15 cellular contexts compared by ENCODE assay signal in genomic region chr9:112945620-112946208, GRCh38. TPM values are rescaled to one million over a fixed set of nuclear protein-coding genes. Genes with fewer than 3 reads are reported as not detected.
A peak's percentile ranks its signal among the peaks of the same experiment; 100 is the strongest.
DNase-seq lines count a peak whose midpoint lies in the region; ATAC-seq, FAIRE-seq and TF ChIP-seq lines count a peak whose summit lies in the region.
"Had no signal": no experiment of that assay in that cellular context is flagged by ENCODE, and none has a peak within 500 bp of the region (broad histone marks: within the 10 kb centered on the region; RNA-seq: fewer than 3 reads in every experiment).

No MANE protein-coding gene starts in this region.

- H3K4me2 ChIP-seq in Karpas-422 (ENCODE audit: low read depth, low read length, poor library complexity, severe bottlenecking) = no peak overlapping the region
- H3K4me2 ChIP-seq in K562 (ENCODE audit: insufficient read depth, low read length) = no peak overlapping the region

- POLR2A ChIA-PET in K562 (lab: Yijun Ruan, JAX) = no interaction called here

- BruUV-seq in K562 (replicated peaks; lab: Mats Ljungman, UMichigan) = no TSS peak

- FAIRE-seq in K562 (lab: Jason Lieb, UNC) = no peak

- in situ Hi-C loops in K562 (cut with MboI) (no loop called here), gastrocnemius medialis (cut with MboI; ENCODE audit: low sequenced_read_pairs in 4 of 4) (no loop called here)

- DNase-seq in activated CD4-positive, alpha-beta T cell treated with anti-CD3 and anti-CD28 coated beads for 48 hours = peak; percentile 40
- no peak for DNase-seq in activated CD4-positive, alpha-beta T cell treated with anti-CD3 and anti-CD28 coated beads for 4 hours
- DNase-seq in Karpas-422 (peak; percentile 74), K562 (ENCODE audit: extremely low read depth in 1 of 4, low spot score in 3 of 4) (peak; percentile 11 to 21 (median 16)), progenitor cell of endocrine pancreas (ENCODE audit: low spot score, unreplicated experiment) (peak; percentile 37), gastrocnemius medialis (no peak), NCI-H1694 (lab: John Stamatoyannopoulos, UW) (no peak), glomerular visceral epithelial cell (ENCODE audit: extremely low spot score) (no peak)
- DNase-seq: left cardiac atrium, nucleus accumbens had no signal

- TF ChIP-seq RAD21 in K562 (CRISPR knock-in tag; conservative IDR thresholded peaks at IDR 0.05 in 1 of 2, IDR thresholded peaks at IDR 0.05 in 1 of 2) = no peak

- no peaks in the 10 kb centered on the region for H3K9me3 ChIP-seq in Karpas-422 (ENCODE audit: low read length)
- no peaks in the 10 kb centered on the region for H3K9me3 ChIP-seq in K562 (replicated peaks; ENCODE audit: control insufficient read depth, insufficient read depth, low read depth, low read length)
- no peaks in the 10 kb centered on the region for H3K9me3 ChIP-seq in gastrocnemius medialis

- no peaks in the 10 kb centered on the region for H3K9me1 ChIP-seq in K562 (ENCODE audit: control insufficient read depth, insufficient read depth, low read length)

- H3K27ac Mint-ChIP-seq in progenitor cell of endocrine pancreas = no peak overlapping the region
- H3K27ac Mint-ChIP-seq: stimulated activated naive CD8-positive, alpha-beta T cell treated with anti-CD3 and anti-CD28 coated beads, Interleukin-15, Interleukin-2, amounts not matched to agents 100 ng/mL and 50 ng/mL, for 24 hours had no signal

- peak; percentile 93 for ATAC-seq in K562
- no peak for ATAC-seq in gastrocnemius medialis
- ATAC-seq: left cardiac atrium had no signal

- H3K36me3 ChIP-seq in Karpas-422 (ENCODE audit: insufficient read depth, low read length) (no peaks in the 10 kb centered on the region), K562 (ENCODE audit: control insufficient read depth, insufficient read depth, low read length) (no peaks in the 10 kb centered on the region), gastrocnemius medialis (no peaks in the 10 kb centered on the region)

- H3K9me2 ChIP-seq in Karpas-422 (replicated peaks; ENCODE audit: insufficient read depth, low read length) = no peaks in the 10 kb centered on the region

- no peak overlapping the region for H3K4me3 Mint-ChIP-seq in progenitor cell of endocrine pancreas (ENCODE audit: low read depth)
- H3K4me3 Mint-ChIP-seq: central memory CD8-positive, alpha-beta T cell; stimulated activated naive CD8-positive, alpha-beta T cell treated with anti-CD3 and anti-CD28 coated beads, Interleukin-15, Interleukin-2, amounts not matched to agents 100 ng/mL and 50 ng/mL, for 24 hours had no signal

- peaks cover 17% of the 10 kb centered on the region for H3K27me3 Mint-ChIP-seq in progenitor cell of endocrine pancreas

- WGBS in K562 (ENCODE audit: insufficient coverage, low coverage, missing lambda C conversion rate) = 2% methylated on average over 19 of the region's 25 CpGs

- intact Hi-C loops in K562 (cut with micrococcal nuclease) = no loop called here
- intact Hi-C loops in gastrocnemius medialis (cut with DNase I; ENCODE audit: low total_unique reads) = no loop called here

- peaks cover 6% of the 10 kb centered on the region for H3K9me3 Mint-ChIP-seq in progenitor cell of endocrine pancreas (ENCODE audit: low read depth)

- H3K4me3 ChIP-seq in Karpas-422 (ENCODE audit: low read length) = no peak overlapping the region
- H3K4me3 ChIP-seq in K562 = no peak overlapping the region
- H3K4me3 ChIP-seq in gastrocnemius medialis = no peak overlapping the region

- H3K27ac ChIP-seq in Karpas-422 (ENCODE audit: low read length) (no peak overlapping the region), K562 (ENCODE audit: extremely low read depth, low read depth, low read length) (no peak overlapping the region), gastrocnemius medialis (no peak overlapping the region)

- H3K27me3 ChIP-seq in Karpas-422 (ENCODE audit: low read length) (no peaks in the 10 kb centered on the region), K562 (ENCODE audit: control insufficient read depth in 2 of 2, insufficient read depth in 2 of 2, low read length in 2 of 2) (peaks cover 0 to 3% of the 10 kb centered on the region in 2 experiments; a peak in 2 of 5 replicates), gastrocnemius medialis (no peaks in the 10 kb centered on the region)

- H2AFZ ChIP-seq in Karpas-422 (ENCODE audit: low read length) (no peak overlapping the region), K562 (ENCODE audit: low read depth, low read length) (no peak overlapping the region)

- H4K20me1 ChIP-seq in Karpas-422 (ENCODE audit: insufficient read depth, low read depth, low read length) (no peaks in the 10 kb centered on the region), K562 (replicated peaks; ENCODE audit: control insufficient read depth, insufficient read depth, low read length) (no peaks in the 10 kb centered on the region)

- H3K9ac ChIP-seq in Karpas-422 (ENCODE audit: low read length) (no peak overlapping the region), K562 (ENCODE audit: insufficient read depth in 1 of 2, low read depth in 2 of 2, low read length in 2 of 2) (no peak overlapping the region)

- no peaks in the 10 kb centered on the region for H3K36me3 Mint-ChIP-seq in progenitor cell of endocrine pancreas (ENCODE audit: insufficient read depth)

- no peak for TF ChIP-seq POLR2A in K562 (conservative IDR thresholded peaks at IDR 0.05)
- TF ChIP-seq POLR2A in gastrocnemius medialis (IDR thresholded peaks at IDR 0.05) = no peak

- TF ChIP-seq CTCF in K562 (IDR thresholded peaks at IDR 0.05 in 2 of 3, conservative IDR thresholded peaks at IDR 0.05 in 1 of 3; ENCODE audit: insufficient read depth in 2 of 3, low read depth in 1 of 3, low read length in 3 of 3) = peak; percentile 31 to 65 (median 43); a peak in 5 of 6 replicates
- TF ChIP-seq CTCF in progenitor cell of endocrine pancreas (IDR thresholded peaks at IDR 0.05; ENCODE audit: unreplicated experiment) = peak; percentile 61
- TF ChIP-seq CTCF in gastrocnemius medialis (IDR thresholded peaks at IDR 0.05 in 4 of 5, conservative IDR thresholded peaks at IDR 0.05 in 1 of 5) = no peak

- CTCF ChIA-PET in K562 (lab: Yijun Ruan, JAX; ENCODE audit: low intra/inter-chr PET ratio) = interaction anchor here (0.6 kb wide), 1 partner anchor 168 kb away, joined by 3 read pairs; no protein-coding TSS in a partner anchor

- H3K79me2 ChIP-seq in Karpas-422 (ENCODE audit: low read length) = no peaks in the 10 kb centered on the region
- no peaks in the 10 kb centered on the region for H3K79me2 ChIP-seq in K562 (ENCODE audit: control insufficient read depth, insufficient read depth, low read length)

- H3K4me1 Mint-ChIP-seq in progenitor cell of endocrine pancreas (ENCODE audit: low read depth) = no peaks in the 10 kb centered on the region
- H3K4me1 Mint-ChIP-seq: central memory CD8-positive, alpha-beta T cell had no signal

- no peaks in the 10 kb centered on the region for H3K4me1 ChIP-seq in Karpas-422 (ENCODE audit: low read length)
- peaks cover 0 to 4% of the 10 kb centered on the region in 2 experiments; a peak in 1 of 5 replicates for H3K4me1 ChIP-seq in K562 (replicated peaks in 1 of 2; ENCODE audit: control insufficient read depth in 2 of 2, insufficient read depth in 2 of 2, low read length in 2 of 2)
- no peaks in the 10 kb centered on the region for H3K4me1 ChIP-seq in gastrocnemius medialis

- TF ChIP-seq EP300 in K562 (IDR thresholded peaks at IDR 0.05; ENCODE audit: low read length) = no peak

TF ChIP-seq in K562, 482 proteins besides CTCF, POLR2A, EP300 and RAD21 (continues in another document):
- no peak for TF ChIP-seq ZNF518B (CRISPR knock-in tag; IDR thresholded peaks at IDR 0.05)

RNA-seq across cellular contexts. Expression of gene SLC46A2, which starts 55.0 kb away (rescaled TPM):
- not detected in 2 replicates for total RNA-seq in Karpas-422 (2014; rRNA removed; shearing (Covaris generic); ENCODE audit: low replicate concordance)
- not detected in 2 replicates for total RNA-seq in K562 (2011; cell fraction: chromatin; rRNA removed; ENCODE audit: low replicate concordance)
- not detected in 2 replicates for total RNA-seq in K562 (2011; cell fraction: nucleolus; rRNA removed)
- total RNA-seq in K562 (2011; cell fraction: nucleoplasm; rRNA removed) = not detected in 2 replicates
- total RNA-seq in K562 (2014; rRNA removed) (not detected in 2 replicates), K562 (2014; rRNA removed; fragmentation: Illumina TruSeq; extraction: Trizol) (not detected in 2 replicates), K562 (2015; rRNA removed; fragmentation: Illumina TruSeq; extraction: Trizol) (not detected in 2 replicates), K562 (2021) (0.07 TPM in 1 of 2 replicates, not detected in the other), progenitor cell of endocrine pancreas (not detected in 2 replicates), gastrocnemius medialis (under 1 TPM in 1 of 4 donors, not detected in 3; 0.13 TPM)
- polyA plus RNA-seq in K562 (2011; rRNA removed) (not detected in 2 replicates), K562 (2014; fragmentation: Illumina TruSeq; extraction: Trizol) (not detected in 2 replicates), K562 (2014; fragmentation: Nextera tagmentation; extraction: Ambion mirVana) (not detected), K562 (2014; rRNA removed) (not detected in 2 replicates)
- not detected in 2 replicates for polyA plus RNA-seq in K562 (2011; cell fraction: cytosol; rRNA removed)
- polyA plus RNA-seq in K562 (2011; cell fraction: nucleus; rRNA removed) = not detected in 2 replicates
- 0.04 TPM in 1 of 2 replicates, not detected in the other for polyA plus RNA-seq in K562 (2012)
- not detected in 2 replicates for polyA minus RNA-seq in K562 (2011; rRNA and poly(A)+ RNA removed)
- not detected in 2 replicates for polyA minus RNA-seq in K562 (2011; cell fraction: cytosol; rRNA and poly(A)+ RNA removed)
- polyA minus RNA-seq in K562 (2011; cell fraction: nucleus; rRNA and poly(A)+ RNA removed) = not detected in 2 replicates
- total RNA-seq: fibroblast of lung, H4, left cardiac atrium, LHCN-M2 had no signal
- polyA plus RNA-seq: fibroblast of lung had no signal

Comparison
In these comparisons a context has a peak if more than half of its experiments do, and no peak if none do; other contexts are left out.
1. DNase-seq: peak in activated CD4-positive, alpha-beta T cell treated with anti-CD3 and anti-CD28 coated beads for 48 hours (single experiment), Karpas-422 (single experiment), K562 (4 of 4) and progenitor cell of endocrine pancreas (single experiment); none in activated CD4-positive, alpha-beta T cell treated with anti-CD3 and anti-CD28 coated beads for 4 hours (0 of 2), gastrocnemius medialis (0 of 2), NCI-H1694 (single experiment) and glomerular visceral epithelial cell (single experiment).
2. CTCF ChIP-seq: peak in K562 (3 of 3) and progenitor cell of endocrine pancreas (single experiment); none in gastrocnemius medialis (0 of 5).